1 cellular context compared by ENCODE assay signal in the genomic region with DNA sequence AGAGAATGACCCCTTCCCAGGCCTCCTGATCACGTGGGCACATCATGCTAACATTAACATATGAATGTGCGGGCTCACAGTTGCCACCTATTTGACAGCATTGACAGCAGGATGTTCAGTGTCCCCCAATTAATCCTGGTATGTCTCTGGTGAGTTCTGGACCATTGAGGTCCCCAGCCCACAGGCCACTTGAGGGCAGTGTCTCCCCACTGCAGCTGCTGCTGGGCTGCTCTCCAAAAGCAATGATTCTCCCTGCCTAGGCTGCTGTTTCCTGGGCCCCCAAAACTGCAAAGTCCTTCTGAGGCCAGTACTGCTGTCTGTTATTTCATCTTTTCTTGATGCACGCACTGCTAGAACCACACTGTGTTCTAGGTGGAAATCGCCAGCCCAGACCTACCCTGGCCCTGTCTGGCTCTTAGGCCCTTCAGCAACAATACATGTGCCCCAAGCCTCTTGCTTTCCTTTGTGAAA.
TF ChIP-seq lines count a peak whose summit lies in the region.

No MANE protein-coding gene starts in this region.

TF ChIP-seq in H1, 55 proteins besides CTCF, POLR2A, EP300 and RAD21 (continued from another document):
- no peak for TF ChIP-seq CHD7 (IDR thresholded peaks at IDR 0.05; ENCODE audit: insufficient replicate concordance, low read length)
- TF ChIP-seq SIN3A (conservative IDR thresholded peaks at IDR 0.05 in 1 of 2, IDR thresholded peaks at IDR 0.05 in 1 of 2; ENCODE audit: low read depth in 1 of 2, low read length in 2 of 2) = peak; percentile 63 to 78; a peak in 2 of 4 replicates
- no peak for TF ChIP-seq POU5F1 (IDR thresholded peaks at IDR 0.05; ENCODE audit: low read depth, low read length)
